In genomic region chr5:33675958-33676464, GRCh38 we compare ENCODE assay signal across 12 cellular contexts.
A peak's percentile ranks its signal among the peaks of the same experiment; 100 is the strongest.
DNase-seq lines count a peak whose midpoint lies in the region; ATAC-seq and TF ChIP-seq lines count a peak whose summit lies in the region.
"Had no signal": no experiment of that assay in that cellular context is flagged by ENCODE, and none has a peak within 500 bp of the region (broad histone marks: within the 10 kb centered on the region; RNA-seq: fewer than 3 reads in every experiment).

No MANE protein-coding gene starts in this region.

- ATAC-seq in GM21367 (IDR thresholded peaks at IDR 0.05; ENCODE audit: unreplicated experiment) (peak; percentile 73), HG03108 (IDR thresholded peaks at IDR 0.05; ENCODE audit: unreplicated experiment) (peak; percentile 77)
- ATAC-seq: activated T-helper 17 cell treated with anti-CD3 and anti-CD28 coated beads, Interleukin-2, amount 50 U/mL, for 72 hours had no signal

- no peak overlapping the region for H3K4me3 ChIP-seq in GM12864 (ENCODE audit: low read depth, low read length)
- H3K4me3 ChIP-seq: ovary had no signal

- DNase-seq in GM12864 (ENCODE audit: low read depth) (peak; percentile 59), SIG-M5 (lab: John Stamatoyannopoulos, UW) (peak; percentile 27), islet precursor cell (no peak), DMS53 treated with DMSO at 0.1 percent for 48 hours (lab: John Stamatoyannopoulos, UW; ENCODE audit: unreplicated experiment) (no peak), NCI-H1048 (lab: John Stamatoyannopoulos, UW) (no peak), hypothalamus (lab: John Stamatoyannopoulos, UW) (no peak)
- DNase-seq: dermis blood vessel endothelial cell, ovary, SK-N-SH had no signal

- TF ChIP-seq CTCF in GM12864 (IDR thresholded peaks at IDR 0.05; ENCODE audit: low read depth, low read length, missing control alignments), result no peak

Comparison
In these comparisons a context has a peak if more than half of its experiments do, and no peak if none do; other contexts are left out.
1. DNase-seq: peak in GM12864 (single experiment) and SIG-M5 (single experiment); none in islet precursor cell (single experiment), DMS53 treated with DMSO at 0.1 percent for 48 hours (single experiment), NCI-H1048 (single experiment) and hypothalamus (0 of 51).